Comparison of ENCODE assay signal across 8 cellular contexts in the genomic region with DNA sequence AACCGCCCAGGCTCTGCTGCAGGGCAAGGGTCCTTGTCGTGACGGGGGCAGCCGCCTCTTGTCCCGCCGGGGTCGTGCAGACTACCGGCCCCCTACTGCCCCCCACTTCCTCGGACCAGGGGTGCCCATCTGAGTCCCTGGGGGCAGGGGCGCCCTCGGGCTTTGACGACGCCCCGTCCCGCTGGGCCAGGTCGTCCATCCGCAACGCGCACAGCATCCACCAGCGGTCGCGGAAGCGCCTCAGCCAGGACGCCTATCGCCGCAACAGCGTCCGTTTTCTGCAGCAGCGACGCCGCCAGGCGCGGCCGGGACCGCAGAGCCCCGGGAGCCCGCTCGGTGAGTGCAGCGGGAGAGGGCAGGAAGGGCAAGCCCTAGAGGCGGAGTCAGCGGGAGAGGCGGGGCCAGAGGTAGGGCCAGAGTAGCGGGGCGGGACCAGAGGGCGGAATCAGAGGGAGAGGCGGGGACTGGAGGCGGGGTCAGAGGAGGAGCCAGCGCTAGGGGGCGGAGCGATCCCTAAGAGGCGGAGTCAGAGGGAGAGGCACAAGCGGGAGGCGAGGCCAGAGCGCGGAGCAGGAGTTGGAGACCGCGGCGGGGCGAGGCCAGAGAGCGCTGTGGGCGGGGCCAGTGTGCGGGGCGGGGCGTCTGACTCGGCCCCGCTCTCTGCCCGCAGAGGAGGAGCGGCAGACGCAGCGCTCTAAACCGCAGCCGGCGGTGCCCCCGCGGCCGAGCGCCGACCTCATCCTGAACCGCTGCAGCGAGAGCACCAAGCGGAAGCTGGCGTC. TPM values are rescaled to one million over a fixed set of nuclear protein-coding genes. Genes with fewer than 3 reads are reported as not detected.
DNase-seq lines count a peak whose midpoint lies in the region; ATAC-seq and TF ChIP-seq lines count a peak whose summit lies in the region.
"Not testable (repeated sequence)": the region's sequence is repeated elsewhere in the genome, so short reads cannot be mapped to it uniquely, and the experiment has no call there.

No MANE protein-coding gene starts in this region.

- not testable (repeated sequence) for TF ChIP-seq CTCF in CD14-positive monocyte (IDR thresholded peaks at IDR 0.05); left lung (IDR thresholded peaks at IDR 0.05)

- not testable (repeated sequence) for H3K27ac ChIP-seq in left lung

- not testable (repeated sequence) for H3K4me1 Mint-ChIP-seq in CD14-positive monocyte; activated CD4-positive, alpha-beta T cell treated with anti-CD3 and anti-CD28 coated beads, Interleukin-2, amount 10 ng/mL, durations not matched to agents 7 days and 5 days

- H3K36me3 ChIP-seq in left lung: not testable (repeated sequence)

- CTCF ChIA-PET in activated CD4-positive, alpha-beta T cell treated with anti-CD3 and anti-CD28 coated beads, Interleukin-2, amount 10 ng/mL, durations not matched to agents 7 days and 5 days (lab: Charles Lee): not testable (repeated sequence)

- H3K4me3 ChIP-seq in left lung: peak overlapping the region in 1 of 2 donors; percentile 22

- POLR2A ChIA-PET in activated CD4-positive, alpha-beta T cell treated with anti-CD3 and anti-CD28 coated beads, Interleukin-2, amount 10 ng/mL, durations not matched to agents 7 days and 5 days (lab: Charles Lee): not testable (repeated sequence)

- intact Hi-C loops in CD14-positive monocyte (cut with micrococcal nuclease); left lung (cut with DNase I): not testable (repeated sequence)

- H3K27me3 ChIP-seq in left lung: not testable (repeated sequence)

- H3K4me3 Mint-ChIP-seq in CD14-positive monocyte: not testable (repeated sequence)
- H3K4me3 Mint-ChIP-seq in activated CD4-positive, alpha-beta T cell treated with anti-CD3 and anti-CD28 coated beads, Interleukin-2, amount 10 ng/mL, durations not matched to agents 7 days and 5 days: peak overlapping the region; percentile 51

- not testable (repeated sequence) for H3K36me3 Mint-ChIP-seq in CD14-positive monocyte; activated CD4-positive, alpha-beta T cell treated with anti-CD3 and anti-CD28 coated beads, Interleukin-2, amount 10 ng/mL, durations not matched to agents 7 days and 5 days (ENCODE audit: low read depth)

- DNase-seq in CD14-positive monocyte (ENCODE audit: low spot score) (peak; percentile 95), NCI-H748 treated with DMSO at 0.1 percent for 48 hours (lab: John Stamatoyannopoulos, UW) (peak; percentile 47), cerebellar cortex (ENCODE audit: low spot score) (peak; percentile 83), left lung (peak; percentile 97 to 98)
- DNase-seq in activated CD4-positive, alpha-beta T cell treated with anti-CD3 and anti-CD28 coated beads, Interleukin-2, amount 10 ng/mL, durations not matched to agents 7 days and 5 days: peak; percentile 93
- DNase-seq in stimulated activated CD4-positive, alpha-beta T cell treated with anti-CD3 and anti-CD28 coated beads, Interleukin-1b, Interleukin-23, amount 100 ng/mL, for 24 hours (ENCODE audit: low read depth in 4 of 4, low spot score in 1 of 4): peak; percentile 75 to 93 (median 90)

- not testable (repeated sequence) for H3K9me3 ChIP-seq in left lung

- H3K27ac Mint-ChIP-seq in CD14-positive monocyte: peak overlapping the region in 2 of 7 donors; percentile 50 to 65
- H3K27ac Mint-ChIP-seq in activated CD4-positive, alpha-beta T cell treated with anti-CD3 and anti-CD28 coated beads, Interleukin-2, amount 10 ng/mL, durations not matched to agents 7 days and 5 days: peak overlapping the region; percentile 19

- not testable (repeated sequence) for H3K9me3 Mint-ChIP-seq in CD14-positive monocyte; activated CD4-positive, alpha-beta T cell treated with anti-CD3 and anti-CD28 coated beads, Interleukin-2, amount 10 ng/mL, durations not matched to agents 7 days and 5 days

- not testable (repeated sequence) for H3K27me3 Mint-ChIP-seq in CD14-positive monocyte (ENCODE audit: low read depth in 3 of 3); activated CD4-positive, alpha-beta T cell treated with anti-CD3 and anti-CD28 coated beads, Interleukin-2, amount 10 ng/mL, durations not matched to agents 7 days and 5 days

- ATAC-seq in GM21447 (IDR thresholded peaks at IDR 0.05; ENCODE audit: unreplicated experiment) (peak; percentile 75), HG03575 (IDR thresholded peaks at IDR 0.05; ENCODE audit: extremely low read depth, insufficient number of reproducible peaks, low FRiP score, unreplicated experiment) (peak; percentile 51), left lung (peak; percentile 96)

- not testable (repeated sequence) for H3K4me1 ChIP-seq in left lung

RNA-seq across cellular contexts. Expression of gene NCF1, which starts 14.7 kb away (rescaled TPM):
- 100 to 1,000 TPM; 489 to 508 TPM for polyA plus RNA-seq in CD14-positive monocyte
- total RNA-seq in activated CD4-positive, alpha-beta T cell treated with anti-CD3 and anti-CD28 coated beads, Interleukin-2, amount 10 ng/mL, durations not matched to agents 7 days and 5 days: 1 to 10 TPM; 2.4 to 2.6 TPM
- total RNA-seq in left lung: 10 to 100 TPM in 1 of 2 donors, 1 to 10 TPM in 1; 8.7 to 85.8 TPM

Comparison
In these comparisons a context has a peak if more than half of its experiments do, and no peak if none do; other contexts are left out.
1. DNase-seq: peak in every context shown above with its lines; median percentile 98 in left lung; 95 in CD14-positive monocyte; 93 in activated CD4-positive, alpha-beta T cell treated with anti-CD3 and anti-CD28 coated beads, Interleukin-2, amount 10 ng/mL, durations not matched to agents 7 days and 5 days; 90 in stimulated activated CD4-positive, alpha-beta T cell treated with anti-CD3 and anti-CD28 coated beads, Interleukin-1b, Interleukin-23, amount 100 ng/mL, for 24 hours; 83 in cerebellar cortex; 47 in NCI-H748 treated with DMSO at 0.1 percent for 48 hours.